Comparison of ENCODE assay signal across 2 cellular contexts in the genomic region with DNA sequence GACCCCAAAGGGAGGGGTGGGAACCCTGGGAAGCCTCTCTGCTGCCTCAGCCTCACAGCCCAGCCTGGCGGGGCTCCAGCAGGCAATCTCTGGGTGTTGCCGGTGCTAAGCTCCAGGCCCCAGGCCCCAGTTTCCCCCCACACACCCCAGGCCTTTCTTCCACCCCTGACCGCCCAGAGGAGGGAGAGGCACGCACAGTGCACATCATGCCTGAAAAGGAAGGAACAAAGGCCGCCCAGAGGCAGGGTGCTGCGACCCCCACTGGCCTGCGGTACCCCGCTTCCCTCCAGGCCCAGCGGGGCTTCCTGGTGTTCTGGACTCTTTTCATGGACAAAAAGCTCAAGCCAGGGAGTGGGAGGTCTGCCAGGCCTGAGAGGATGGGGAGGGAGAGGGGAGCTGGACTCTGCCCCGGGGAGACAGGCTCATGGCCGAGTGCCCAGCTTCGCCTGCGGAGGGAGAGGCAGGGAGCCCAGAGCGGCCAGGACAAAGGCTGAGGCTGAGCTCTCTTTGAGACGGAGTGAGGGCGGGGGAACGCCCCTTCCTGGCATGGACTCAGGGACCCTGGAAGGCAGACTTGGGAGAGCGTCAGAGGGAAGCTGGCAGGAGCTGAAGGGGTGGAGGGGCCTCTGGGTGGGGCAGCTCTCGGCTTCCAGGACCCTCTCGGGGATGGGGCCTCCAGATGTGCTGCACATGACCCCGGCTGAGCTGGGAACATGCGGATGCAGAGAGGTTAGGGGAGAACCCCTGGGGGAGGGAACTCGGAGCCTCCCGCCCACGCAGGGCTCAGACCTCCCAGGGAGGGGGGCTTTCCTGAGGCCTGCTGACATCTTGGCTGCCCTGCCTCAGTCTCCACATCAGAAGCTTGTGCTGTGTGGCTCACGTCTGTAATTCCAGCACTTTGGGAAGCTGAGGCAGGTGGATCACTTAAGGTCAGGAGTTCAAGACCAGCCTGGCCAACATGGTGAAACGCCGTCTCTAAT.
TF ChIP-seq lines count a peak whose summit lies in the region.

No MANE protein-coding gene starts in this region.

TF ChIP-seq in K562, 482 proteins besides CTCF, POLR2A, EP300 and RAD21:
- TF ChIP-seq EGR1 (conservative IDR thresholded peaks at IDR 0.05) (peak; percentile 42; the same call in 1 of the 2 replicates), TEAD4 (IDR thresholded peaks at IDR 0.05; ENCODE audit: low read length) (no peak), TEAD4 (CRISPR knock-in tag; IDR thresholded peaks at IDR 0.05; ENCODE audit: borderline replicate concordance) (no peak), ZSCAN29 (IDR thresholded peaks at IDR 0.05) (no peak)

TF ChIP-seq in WTC11, 78 proteins besides CTCF, POLR2A, EP300 and RAD21:
- no peak for TF ChIP-seq GTF2I (CRISPR knock-in tag; conservative IDR thresholded peaks at IDR 0.05)
- TF ChIP-seq, protein P1, sequence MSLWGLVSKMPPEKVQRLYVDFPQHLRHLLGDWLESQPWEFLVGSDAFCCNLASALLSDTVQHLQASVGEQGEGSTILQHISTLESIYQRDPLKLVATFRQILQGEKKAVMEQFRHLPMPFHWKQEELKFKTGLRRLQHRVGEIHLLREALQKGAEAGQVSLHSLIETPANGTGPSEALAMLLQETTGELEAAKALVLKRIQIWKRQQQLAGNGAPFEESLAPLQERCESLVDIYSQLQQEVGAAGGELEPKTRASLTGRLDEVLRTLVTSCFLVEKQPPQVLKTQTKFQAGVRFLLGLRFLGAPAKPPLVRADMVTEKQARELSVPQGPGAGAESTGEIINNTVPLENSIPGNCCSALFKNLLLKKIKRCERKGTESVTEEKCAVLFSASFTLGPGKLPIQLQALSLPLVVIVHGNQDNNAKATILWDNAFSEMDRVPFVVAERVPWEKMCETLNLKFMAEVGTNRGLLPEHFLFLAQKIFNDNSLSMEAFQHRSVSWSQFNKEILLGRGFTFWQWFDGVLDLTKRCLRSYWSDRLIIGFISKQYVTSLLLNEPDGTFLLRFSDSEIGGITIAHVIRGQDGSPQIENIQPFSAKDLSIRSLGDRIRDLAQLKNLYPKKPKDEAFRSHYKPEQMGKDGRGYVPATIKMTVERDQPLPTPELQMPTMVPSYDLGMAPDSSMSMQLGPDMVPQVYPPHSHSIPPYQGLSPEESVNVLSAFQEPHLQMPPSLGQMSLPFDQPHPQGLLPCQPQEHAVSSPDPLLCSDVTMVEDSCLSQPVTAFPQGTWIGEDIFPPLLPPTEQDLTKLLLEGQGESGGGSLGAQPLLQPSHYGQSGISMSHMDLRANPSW (CRISPR knock-in tag; conservative IDR thresholded peaks at IDR 0.05; ENCODE audit: low read depth) = no peak
- TF ChIP-seq SOX15 (CRISPR knock-in tag; IDR thresholded peaks at IDR 0.05) = no peak
- no peak for TF ChIP-seq ETV6 (CRISPR knock-in tag; IDR thresholded peaks at IDR 0.05)
- TF ChIP-seq KAT7 (CRISPR knock-in tag; IDR thresholded peaks at IDR 0.05; ENCODE audit: borderline replicate concordance) = no peak
- no peak for TF ChIP-seq JAZF1 (CRISPR knock-in tag; IDR thresholded peaks at IDR 0.05)
- no peak for TF ChIP-seq RELA (CRISPR knock-in tag; IDR thresholded peaks at IDR 0.05; ENCODE audit: borderline replicate concordance)
- no peak for TF ChIP-seq ATF1 (CRISPR knock-in tag; IDR thresholded peaks at IDR 0.05)
- TF ChIP-seq, protein P2, sequence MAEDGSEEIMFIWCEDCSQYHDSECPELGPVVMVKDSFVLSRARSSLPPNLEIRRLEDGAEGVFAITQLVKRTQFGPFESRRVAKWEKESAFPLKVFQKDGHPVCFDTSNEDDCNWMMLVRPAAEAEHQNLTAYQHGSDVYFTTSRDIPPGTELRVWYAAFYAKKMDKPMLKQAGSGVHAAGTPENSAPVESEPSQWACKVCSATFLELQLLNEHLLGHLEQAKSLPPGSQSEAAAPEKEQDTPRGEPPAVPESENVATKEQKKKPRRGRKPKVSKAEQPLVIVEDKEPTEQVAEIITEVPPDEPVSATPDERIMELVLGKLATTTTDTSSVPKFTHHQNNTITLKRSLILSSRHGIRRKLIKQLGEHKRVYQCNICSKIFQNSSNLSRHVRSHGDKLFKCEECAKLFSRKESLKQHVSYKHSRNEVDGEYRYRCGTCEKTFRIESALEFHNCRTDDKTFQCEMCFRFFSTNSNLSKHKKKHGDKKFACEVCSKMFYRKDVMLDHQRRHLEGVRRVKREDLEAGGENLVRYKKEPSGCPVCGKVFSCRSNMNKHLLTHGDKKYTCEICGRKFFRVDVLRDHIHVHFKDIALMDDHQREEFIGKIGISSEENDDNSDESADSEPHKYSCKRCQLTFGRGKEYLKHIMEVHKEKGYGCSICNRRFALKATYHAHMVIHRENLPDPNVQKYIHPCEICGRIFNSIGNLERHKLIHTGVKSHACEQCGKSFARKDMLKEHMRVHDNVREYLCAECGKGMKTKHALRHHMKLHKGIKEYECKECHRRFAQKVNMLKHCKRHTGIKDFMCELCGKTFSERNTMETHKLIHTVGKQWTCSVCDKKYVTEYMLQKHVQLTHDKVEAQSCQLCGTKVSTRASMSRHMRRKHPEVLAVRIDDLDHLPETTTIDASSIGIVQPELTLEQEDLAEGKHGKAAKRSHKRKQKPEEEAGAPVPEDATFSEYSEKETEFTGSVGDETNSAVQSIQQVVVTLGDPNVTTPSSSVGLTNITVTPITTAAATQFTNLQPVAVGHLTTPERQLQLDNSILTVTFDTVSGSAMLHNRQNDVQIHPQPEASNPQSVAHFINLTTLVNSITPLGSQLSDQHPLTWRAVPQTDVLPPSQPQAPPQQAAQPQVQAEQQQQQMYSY (CRISPR knock-in tag; IDR thresholded peaks at IDR 0.05) = no peak
- no peak for TF ChIP-seq ZNF219 (CRISPR knock-in tag; IDR thresholded peaks at IDR 0.05; ENCODE audit: borderline replicate concordance)
- TF ChIP-seq FOXK1 (CRISPR knock-in tag; IDR thresholded peaks at IDR 0.05) = no peak
- no peak for TF ChIP-seq SP1 (CRISPR knock-in tag; conservative IDR thresholded peaks at IDR 0.05)
- no peak for TF ChIP-seq NR3C1 (CRISPR knock-in tag; conservative IDR thresholded peaks at IDR 0.05; ENCODE audit: low read depth)
- TF ChIP-seq ELF4 (CRISPR knock-in tag; IDR thresholded peaks at IDR 0.05; ENCODE audit: low read depth) = no peak
TF ChIP-seq in WTC11: peak in this region for 0.
